In the genomic region with DNA sequence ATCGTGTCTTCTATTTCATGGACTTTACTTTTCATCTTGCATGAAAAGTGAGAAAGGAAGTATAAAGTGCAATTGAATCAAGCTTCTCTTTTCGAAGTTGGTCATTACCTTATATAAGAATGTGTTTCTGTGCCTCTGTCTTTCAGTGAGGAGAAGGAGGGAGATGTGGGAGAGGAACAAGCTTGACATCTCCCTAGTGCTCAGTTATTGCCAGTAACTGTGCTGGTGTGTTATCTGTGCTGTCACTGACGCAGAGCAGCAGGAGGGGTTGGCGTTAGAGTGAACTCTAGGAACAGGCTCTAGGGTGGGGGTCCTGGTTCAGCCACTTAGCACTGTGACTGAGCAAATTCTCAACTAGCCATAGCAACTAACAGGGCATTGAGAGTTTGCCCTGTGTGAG, we compare ENCODE assay signal across 10 cellular contexts. TPM values are rescaled to one million over a fixed set of nuclear protein-coding genes. Genes with fewer than 3 reads are reported as not detected.
DNase-seq lines count a peak whose midpoint lies in the region; ATAC-seq and TF ChIP-seq lines count a peak whose summit lies in the region.
"Had no signal": no experiment of that assay in that cellular context is flagged by ENCODE, and none has a peak within 500 bp of the region (broad histone marks: within the 10 kb centered on the region; RNA-seq: fewer than 3 reads in every experiment).

No MANE protein-coding gene starts in this region.

- H3K27me3 ChIP-seq in esophagus squamous epithelium (no peaks in the 10 kb centered on the region), thymus (ENCODE audit: control insufficient read depth, insufficient read depth) (no peaks in the 10 kb centered on the region)

- no peak overlapping the region for H3K4me3 ChIP-seq in esophagus squamous epithelium
- no peak overlapping the region for H3K4me3 ChIP-seq in thymus (ENCODE audit: low read length)

- H3K4me1 ChIP-seq in esophagus squamous epithelium (peaks cover 6 to 21% (median 10%) of the 10 kb centered on the region in 3 donors), thymus (ENCODE audit: control insufficient read depth, insufficient read depth, low read length) (no peaks in the 10 kb centered on the region)

- H3K27ac ChIP-seq in esophagus squamous epithelium: peak overlapping the region; percentile 55 to 83 (median 72)
- peak overlapping the region; percentile 64 for H3K27ac ChIP-seq in thymus (ENCODE audit: low read depth)

- intact Hi-C loops in esophagus squamous epithelium (cut with DNase I): no loop called here

- no peak for TF ChIP-seq CTCF in esophagus squamous epithelium (IDR thresholded peaks at IDR 0.05)

- 46 to 57% methylated on average over 4 of the region's 4 CpGs for WGBS in esophagus squamous epithelium, 2 donors
- WGBS in thymus: 94% methylated on average over 4 of the region's 4 CpGs

- H3K36me3 ChIP-seq in esophagus squamous epithelium (no peaks in the 10 kb centered on the region), thymus (ENCODE audit: control insufficient read depth, insufficient read depth) (no peaks in the 10 kb centered on the region)

- H3K9me3 ChIP-seq in esophagus squamous epithelium (peaks cover 0 to 9% (median 5%) of the 10 kb centered on the region in 3 donors), thymus (ENCODE audit: control insufficient read depth) (no peaks in the 10 kb centered on the region)
- H3K9me3 ChIP-seq: SK-N-SH had no signal

- no peak for TF ChIP-seq POLR2A in esophagus squamous epithelium (IDR thresholded peaks at IDR 0.05)

- ATAC-seq in GM19467 (IDR thresholded peaks at IDR 0.05; ENCODE audit: unreplicated experiment) (peak; percentile 24), HG03103 (IDR thresholded peaks at IDR 0.05; ENCODE audit: low read depth, unreplicated experiment) (peak; percentile 4), HG03039 (IDR thresholded peaks at IDR 0.05; ENCODE audit: unreplicated experiment) (no peak)
- ATAC-seq: activated CD8-positive, alpha-beta memory T cell treated with anti-CD3 and anti-CD28 coated beads, Interleukin-2, amount 10 ng/mL, durations not matched to agents 7 days and 5 days had no signal

- DNase-seq in esophagus squamous epithelium (lab: John Stamatoyannopoulos, UW) (no peak), T-helper 1 cell (no peak)
- DNase-seq in stimulated activated CD4-positive, alpha-beta T cell treated with anti-CD3 and anti-CD28 coated beads, Interleukin-15, amount 100 ng/mL, for 24 hours: no peak
- DNase-seq: activated CD8-positive, alpha-beta memory T cell treated with anti-CD3 and anti-CD28 coated beads, Interleukin-2, amount 10 ng/mL, durations not matched to agents 7 days and 5 days; NCI-H2171 treated with DMSO at 0.1 percent for 48 hours; SK-N-SH had no signal

RNA-seq across cellular contexts. Expression of gene TBC1D9, which starts 34.0 kb away (rescaled TPM):
- total RNA-seq in esophagus squamous epithelium: 10 to 100 TPM in 2 of 4 donors, 1 to 10 TPM in 2; 8.6 to 21.0 (median 11.5) TPM
- 10.7 TPM for polyA plus RNA-seq in thymus
